In the genomic region with DNA sequence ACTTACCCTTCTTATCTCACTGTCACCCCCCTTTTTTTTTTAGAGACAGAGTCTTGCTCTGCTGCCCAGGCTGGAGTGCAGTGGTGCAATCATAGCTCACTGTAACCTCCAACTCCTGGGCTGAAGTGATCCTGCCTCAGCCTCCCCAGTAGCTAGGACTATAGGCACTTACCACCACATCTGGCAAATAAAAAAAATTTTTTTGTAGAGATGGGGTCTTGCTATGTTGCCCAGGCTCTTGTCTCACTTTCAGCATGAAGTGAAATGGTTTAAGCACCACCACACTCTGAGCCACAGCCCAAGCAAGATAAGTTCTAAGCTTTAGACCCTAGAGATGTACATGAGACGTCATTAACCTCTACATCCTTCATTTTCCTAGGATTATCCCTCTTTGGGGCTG, we compare ENCODE assay signal across 21 cellular contexts. TPM values are rescaled to one million over a fixed set of nuclear protein-coding genes. Genes with fewer than 3 reads are reported as not detected.
A peak's percentile ranks its signal among the peaks of the same experiment; 100 is the strongest.
DNase-seq lines count a peak whose midpoint lies in the region; ATAC-seq and TF ChIP-seq lines count a peak whose summit lies in the region.
"Had no signal": no experiment of that assay in that cellular context is flagged by ENCODE, and none has a peak within 500 bp of the region (broad histone marks: within the 10 kb centered on the region; RNA-seq: fewer than 3 reads in every experiment).

No MANE protein-coding gene starts in this region.

- CTCF ChIA-PET in CD8-positive, alpha-beta memory T cell (lab: Charles Lee): no interaction called here

- H3K36me3 ChIP-seq in CD8-positive, alpha-beta memory T cell (ENCODE audit: insufficient read depth, low read length): no peaks in the 10 kb centered on the region
- H3K36me3 ChIP-seq in ascending aorta: peaks cover 59 to 90% of the 10 kb centered on the region in 2 donors
- H3K36me3 ChIP-seq: BE2C had no signal

- no peaks in the 10 kb centered on the region for H3K36me3 Mint-ChIP-seq in CD8-positive, alpha-beta memory T cell
- peaks cover 43 to 55% of the 10 kb centered on the region in 2 donors for H3K36me3 Mint-ChIP-seq in stimulated activated naive B cell treated with anti-CD40 and anti-IgM and Interleukin-4, amounts not matched to agents 10 μg/mL and 1 μg/mL and 100 μg/mL, for 72 hours
- H3K36me3 Mint-ChIP-seq: CD8-positive, alpha-beta T cell had no signal

- no peaks in the 10 kb centered on the region for H3K9me3 ChIP-seq in CD8-positive, alpha-beta memory T cell (ENCODE audit: low read length)
- H3K9me3 ChIP-seq in ascending aorta (no peaks in the 10 kb centered on the region), right cardiac atrium (ENCODE audit: control insufficient read depth, low read length) (no peaks in the 10 kb centered on the region)
- H3K9me3 ChIP-seq: BE2C had no signal

- intact Hi-C loops in ascending aorta (cut with DNase I): no loop called here
- intact Hi-C loops in right cardiac atrium (cut with DNase I): no loop called here

- peak overlapping the region; percentile 61 for H3K27ac ChIP-seq in CD8-positive, alpha-beta memory T cell (ENCODE audit: low read depth, low read length)
- H3K27ac ChIP-seq in ascending aorta (peak overlapping the region; percentile 11 to 43), right cardiac atrium (ENCODE audit: low read length) (no peak overlapping the region)
- H3K27ac ChIP-seq: KMS-11 had no signal

- no peak for ATAC-seq in stimulated activated naive B cell treated with anti-CD40 and anti-IgM and Interleukin-4, amounts not matched to agents 10 μg/mL and 1 μg/mL and 100 μg/mL, for 72 hours (replicated peaks)
- ATAC-seq in GM18517 (IDR thresholded peaks at IDR 0.05; ENCODE audit: unreplicated experiment) (no peak), right cardiac atrium (no peak)
- ATAC-seq: CD8-positive, alpha-beta T cell; GM12878; GM23338 had no signal

- no peaks in the 10 kb centered on the region for H3K4me1 ChIP-seq in CD8-positive, alpha-beta memory T cell (ENCODE audit: insufficient read depth, low read length)
- H3K4me1 ChIP-seq in ascending aorta: peaks cover 0 to 5% of the 10 kb centered on the region in 2 donors
- H3K4me1 ChIP-seq in right cardiac atrium (ENCODE audit: control insufficient read depth, insufficient read depth, low read length): no peaks in the 10 kb centered on the region
- H3K4me1 ChIP-seq: BE2C had no signal

- H3K27me3 ChIP-seq in CD8-positive, alpha-beta memory T cell (ENCODE audit: insufficient read depth, low read length, poor library complexity, severe bottlenecking): no peaks in the 10 kb centered on the region
- no peaks in the 10 kb centered on the region for H3K27me3 ChIP-seq in ascending aorta
- no peaks in the 10 kb centered on the region for H3K27me3 ChIP-seq in right cardiac atrium (ENCODE audit: control insufficient read depth, insufficient read depth)
- H3K27me3 ChIP-seq: BE2C had no signal

- H3K27ac Mint-ChIP-seq in CD8-positive, alpha-beta memory T cell: no peak overlapping the region
- peak overlapping the region; percentile 84 for H3K27ac Mint-ChIP-seq in stimulated activated naive B cell treated with anti-CD40 and anti-IgM and Interleukin-4, amounts not matched to agents 10 μg/mL and 1 μg/mL and 100 μg/mL, for 72 hours
- H3K27ac Mint-ChIP-seq: CD8-positive, alpha-beta T cell; GM23338; HFFc6 had no signal

- 95% methylated on average over 1 of the region's 1 CpG for WGBS in right cardiac atrium

- DNase-seq in CD8-positive, alpha-beta memory T cell: no peak
- DNase-seq in ascending aorta (ENCODE audit: low spot score in 2 of 2) (no peak), cerebellar nuclear complex (lab: John Stamatoyannopoulos, UW) (no peak), right cardiac atrium (no peak), NCI-H2029 (lab: John Stamatoyannopoulos, UW) (no peak)
- DNase-seq in stimulated activated naive B cell treated with anti-CD40 and anti-IgM and Interleukin-4, amounts not matched to agents 10 μg/mL and 1 μg/mL and 100 μg/mL, for 72 hours: no peak
- DNase-seq: ACHN; BE2C; CD8-positive, alpha-beta T cell; COR-L47; DMS 273 treated with DMSO at 0.1 percent for 48 hours; DMS53; DND-41; EL; HCEC 1CT; HFFc6 had no signal

- peaks cover 7% of the 10 kb centered on the region in 2 donors for H3K27me3 Mint-ChIP-seq in CD8-positive, alpha-beta memory T cell
- no peaks in the 10 kb centered on the region for H3K27me3 Mint-ChIP-seq in stimulated activated naive B cell treated with anti-CD40 and anti-IgM and Interleukin-4, amounts not matched to agents 10 μg/mL and 1 μg/mL and 100 μg/mL, for 72 hours

- no peak overlapping the region for H3K4me3 ChIP-seq in CD8-positive, alpha-beta memory T cell (ENCODE audit: low read length)
- H3K4me3 ChIP-seq in ascending aorta: no peak overlapping the region
- H3K4me3 ChIP-seq in right cardiac atrium (ENCODE audit: low read length): no peak overlapping the region
- H3K4me3 ChIP-seq: GM12878, GM23338 had no signal

- POLR2A ChIA-PET in CD8-positive, alpha-beta memory T cell (lab: Charles Lee): no interaction called here

- H3K4me1 Mint-ChIP-seq in CD8-positive, alpha-beta memory T cell: no peaks in the 10 kb centered on the region
- peaks cover 54 to 74% of the 10 kb centered on the region in 2 donors for H3K4me1 Mint-ChIP-seq in stimulated activated naive B cell treated with anti-CD40 and anti-IgM and Interleukin-4, amounts not matched to agents 10 μg/mL and 1 μg/mL and 100 μg/mL, for 72 hours

- no peaks in the 10 kb centered on the region for H3K9me3 Mint-ChIP-seq in CD8-positive, alpha-beta memory T cell
- no peaks in the 10 kb centered on the region for H3K9me3 Mint-ChIP-seq in stimulated activated naive B cell treated with anti-CD40 and anti-IgM and Interleukin-4, amounts not matched to agents 10 μg/mL and 1 μg/mL and 100 μg/mL, for 72 hours
- H3K9me3 Mint-ChIP-seq: CD8-positive, alpha-beta T cell; GM23338; HFFc6 had no signal

- TF ChIP-seq CTCF in ascending aorta (IDR thresholded peaks at IDR 0.05): no peak

- H3K4me3 Mint-ChIP-seq in CD8-positive, alpha-beta memory T cell: no peak overlapping the region
- H3K4me3 Mint-ChIP-seq in stimulated activated naive B cell treated with anti-CD40 and anti-IgM and Interleukin-4, amounts not matched to agents 10 μg/mL and 1 μg/mL and 100 μg/mL, for 72 hours: no peak overlapping the region
- H3K4me3 Mint-ChIP-seq: CD8-positive, alpha-beta T cell; GM23338; HFFc6 had no signal

RNA-seq across cellular contexts. Expression of a gene that starts 34.5 kb away (rescaled TPM):
- 1 to 10 TPM; 4.0 to 4.8 TPM for total RNA-seq in CD8-positive, alpha-beta memory T cell
- 1.4 TPM for polyA plus RNA-seq in CD8-positive, alpha-beta memory T cell
- total RNA-seq in ascending aorta: 1.2 TPM
- 1 to 10 TPM; 5.9 to 8.5 (median 7.5) TPM for total RNA-seq in right cardiac atrium
- 2.1 TPM for polyA plus RNA-seq in right cardiac atrium
- total RNA-seq: G401 had no signal

RNA-seq across cellular contexts. Expression of a gene that starts 35.7 kb away (rescaled TPM):
- total RNA-seq in CD8-positive, alpha-beta memory T cell: under 1 TPM; 0.07 to 0.13 TPM
- not detected for polyA plus RNA-seq in CD8-positive, alpha-beta memory T cell
- total RNA-seq in ascending aorta: 71.3 TPM
- 10 to 100 TPM in 1 of 4 donors, 1 to 10 TPM in 3; 5.0 to 11.9 (median 6.5) TPM for total RNA-seq in right cardiac atrium
- 2.3 TPM for polyA plus RNA-seq in right cardiac atrium
- total RNA-seq: CD8-positive, alpha-beta T cell; G401 had no signal
- polyA plus RNA-seq: GM23338 had no signal

Comparison
In these comparisons a context has a peak if more than half of its experiments do, and no peak if none do; other contexts are left out.
1. RNA of a gene that starts 35.7 kb away (total RNA-seq): 71.3 TPM in ascending aorta (single experiment) and 5.0 to 11.9 TPM in right cardiac atrium; 0.07 to 0.13 TPM in CD8-positive, alpha-beta memory T cell; every median in the first group is over 4 times any median in the second.